In genomic region chr7:2479276-2480070, GRCh38 we compare ENCODE assay signal across 18 cellular contexts. TPM values are rescaled to one million over a fixed set of nuclear protein-coding genes. Genes with fewer than 3 reads are reported as not detected.
"Had no signal": no experiment of that assay in that cellular context is flagged by ENCODE, and none has a peak within 500 bp of the region (broad histone marks: within the 10 kb centered on the region; RNA-seq: fewer than 3 reads in every experiment).

No MANE protein-coding gene starts in this region.

- H3K9me3 Mint-ChIP-seq: stimulated activated naive CD8-positive, alpha-beta T cell treated with anti-CD3 and anti-CD28 coated beads, Interleukin-15, Interleukin-2, amounts not matched to agents 100 ng/mL and 50 ng/mL, for 24 hours had no signal

- H3K9me3 ChIP-seq: psoas muscle, thyroid gland, uterus had no signal

- H3K27ac Mint-ChIP-seq: activated naive CD4-positive, alpha-beta T cell treated with anti-CD3 and anti-CD28 coated beads, Interleukin-2, amount 10 ng/mL, durations not matched to agents 7 days and 5 days; activated T-helper 2 cell treated with anti-CD3 and anti-CD28 coated beads, Interferon-gamma antibody, Interleukin-2, Interleukin-4, amounts not matched to agents 10 μg/mL and 5 μg/mL and 100 μg/mL, durations not matched to agents 14 hours and 24 hours and 36 hours; stimulated activated naive CD8-positive, alpha-beta T cell treated with anti-CD3 and anti-CD28 coated beads, Interleukin-15, Interleukin-2, amounts not matched to agents 100 ng/mL and 50 ng/mL, for 24 hours; T-helper 2 cell treated with Interferon-gamma antibody and Interleukin-4, amounts not matched to agents 5 μg/mL and 100 μg/mL, for 36 hours had no signal

- H3K27me3 ChIP-seq: thyroid gland, uterus had no signal

- H3K36me3 Mint-ChIP-seq: naive thymus-derived CD4-positive, alpha-beta T cell had no signal

- H3K27ac ChIP-seq: psoas muscle, thyroid gland had no signal

- H3K4me1 Mint-ChIP-seq: central memory CD8-positive, alpha-beta T cell had no signal

- H3K36me3 ChIP-seq: thyroid gland, uterus had no signal

- H3K4me3 Mint-ChIP-seq: activated naive CD4-positive, alpha-beta T cell treated with anti-CD3 and anti-CD28 coated beads, Interleukin-2, amount 10 ng/mL, durations not matched to agents 7 days and 5 days; central memory CD8-positive, alpha-beta T cell; stimulated activated naive CD8-positive, alpha-beta T cell treated with anti-CD3 and anti-CD28 coated beads, Interleukin-15, Interleukin-2, amounts not matched to agents 100 ng/mL and 50 ng/mL, for 24 hours; T-helper 2 cell treated with Interferon-gamma antibody and Interleukin-4, amounts not matched to agents 5 μg/mL and 100 μg/mL, for 36 hours had no signal

- H3K4me3 ChIP-seq: thyroid gland, uterus had no signal

- DNase-seq: activated CD4-positive, CD25-positive, alpha-beta regulatory T cell treated with anti-CD3 and anti-CD28 coated beads, Interleukin-2, amount 50 U/mL, for 72 hours; activated naive CD4-positive, alpha-beta T cell treated with anti-CD3 and anti-CD28 coated beads, Interleukin-2, amount 10 ng/mL, durations not matched to agents 7 days and 5 days; activated T-cell treated with anti-CD3 and anti-CD28 coated beads for 4 hours; dermis blood vessel endothelial cell; erythroblast; naive thymus-derived CD4-positive, alpha-beta T cell; psoas muscle; stimulated activated CD4-positive, alpha-beta T cell treated with anti-CD3 and anti-CD28 coated beads, Interleukin-2, amount 100 ng/mL, for 48 hours; SW 1271; thyroid gland; uterus had no signal

- ATAC-seq: naive thymus-derived CD4-positive, alpha-beta T cell had no signal

RNA-seq across cellular contexts. Expression of gene GRIFIN, which starts 3.3 kb away (rescaled TPM):
- total RNA-seq: activated T-helper 2 cell treated with anti-CD3 and anti-CD28 coated beads, Interferon-gamma antibody, Interleukin-2, Interleukin-4, amounts not matched to agents 10 μg/mL and 5 μg/mL and 100 μg/mL, durations not matched to agents 14 hours and 24 hours and 36 hours; dermis blood vessel endothelial cell; glomerular endothelial cell; lower leg skin; naive thymus-derived CD4-positive, alpha-beta T cell; omental fat pad; psoas muscle; thyroid gland; uterus had no signal
- polyA plus RNA-seq: naive thymus-derived CD4-positive, alpha-beta T cell; psoas muscle had no signal
